Comparison of ENCODE assay signal across 8 cellular contexts in genomic region chr2:10042301-10043161, GRCh38. TPM values are rescaled to one million over a fixed set of nuclear protein-coding genes. Genes with fewer than 3 reads are reported as not detected.
A peak's percentile ranks its signal among the peaks of the same experiment; 100 is the strongest.
DNase-seq lines count a peak whose midpoint lies in the region; ATAC-seq and TF ChIP-seq lines count a peak whose summit lies in the region.

No MANE protein-coding gene starts in this region.

- H3K27me3 ChIP-seq in cardiac muscle cell, result no peaks in the 10 kb centered on the region
- no peaks in the 10 kb centered on the region for H3K27me3 ChIP-seq in osteoblast (ENCODE audit: insufficient read depth, low read length)

- H3K27ac ChIP-seq in cardiac muscle cell (peak overlapping the region; percentile 89), osteoblast (ENCODE audit: low read depth, low read length) (peak overlapping the region; percentile 41)

- peaks cover 4% of the 10 kb centered on the region for H4K20me1 ChIP-seq in osteoblast (ENCODE audit: insufficient read depth, low read length)

- H3K9me3 ChIP-seq in cardiac muscle cell (ENCODE audit: low read depth) (no peaks in the 10 kb centered on the region), osteoblast (ENCODE audit: low read depth, low read length) (no peaks in the 10 kb centered on the region)

- TF ChIP-seq CTCF in cardiac muscle cell (IDR thresholded peaks at IDR 0.05; ENCODE audit: low read depth, low read length) (no peak), osteoblast (IDR thresholded peaks at IDR 0.05; ENCODE audit: extremely low read depth, low read depth, low read length) (no peak)

- H2AFZ ChIP-seq in osteoblast (ENCODE audit: low read length), result peak overlapping the region; percentile 84

- peaks cover 4% of the 10 kb centered on the region for H3K79me2 ChIP-seq in osteoblast (ENCODE audit: insufficient read depth, low read length)

- ATAC-seq in HG03108 (IDR thresholded peaks at IDR 0.05; ENCODE audit: unreplicated experiment) (no peak), HG02759 (IDR thresholded peaks at IDR 0.05; ENCODE audit: unreplicated experiment) (no peak)

- H3K4me3 ChIP-seq in cardiac muscle cell (peak overlapping the region; percentile 37), osteoblast (ENCODE audit: insufficient read depth, low read length) (peak overlapping the region; percentile 65)

- peak overlapping the region; percentile 80 for H3K4me2 ChIP-seq in osteoblast (ENCODE audit: insufficient read depth, low read length)

- peak; percentile 36 for DNase-seq in DMS153 treated with DMSO at 0.1 percent for 48 hours (lab: John Stamatoyannopoulos, UW; ENCODE audit: unreplicated experiment)
- DNase-seq in NCI-H510A treated with DMSO at 0.1 percent for 48 hours (lab: John Stamatoyannopoulos, UW), result peak; percentile 58
- peak; percentile 63 for DNase-seq in amniotic epithelial cell (ENCODE audit: low read depth)
- peak; percentile 85 to 91 for DNase-seq in cardiac muscle cell (ENCODE audit: low read depth in 1 of 2, low spot score in 1 of 2)
- peak; percentile 92 for DNase-seq in osteoblast (ENCODE audit: insufficient read length, low spot score, missing footprints)
- no peak for DNase-seq in KG1 (lab: John Stamatoyannopoulos, UW)

- H3K36me3 ChIP-seq in cardiac muscle cell (no peaks in the 10 kb centered on the region), osteoblast (ENCODE audit: insufficient read depth, low read length) (no peaks in the 10 kb centered on the region)

- H3K4me1 ChIP-seq in cardiac muscle cell (ENCODE audit: low read depth), result peaks cover 6% of the 10 kb centered on the region
- peaks cover 16% of the 10 kb centered on the region for H3K4me1 ChIP-seq in osteoblast (ENCODE audit: insufficient read depth, low read length)

RNA-seq across cellular contexts. Expression of gene KLF11, which starts 0.8 kb away (rescaled TPM):
- total RNA-seq in cardiac muscle cell, result 11.0 and 11.9 TPM in 2 replicates
- polyA plus RNA-seq in cardiac muscle cell, result 13.0 and 14.4 TPM in 2 replicates
- 6.8 and 8.3 TPM in 2 replicates for total RNA-seq in osteoblast

RNA-seq across cellular contexts. Expression of gene CYS1, which starts 37.7 kb away (rescaled TPM):
- total RNA-seq in cardiac muscle cell, result 0.89 and 0.92 TPM in 2 replicates
- 0.10 and 1.1 TPM in 2 replicates for polyA plus RNA-seq in cardiac muscle cell
- 0.36 and 1.5 TPM in 2 replicates for total RNA-seq in osteoblast
